Comparison of ENCODE assay signal across 8 cellular contexts in genomic region chr20:50588034-50588736, GRCh38.
DNase-seq lines count a peak whose midpoint lies in the region; ATAC-seq, FAIRE-seq and TF ChIP-seq lines count a peak whose summit lies in the region.

No MANE protein-coding gene starts in this region.

- peaks cover 3% of the 10 kb centered on the region for H3K4me1 Mint-ChIP-seq in activated CD4-positive, alpha-beta memory T cell treated with anti-CD3 and anti-CD28 coated beads, Interleukin-2, amount 10 ng/mL, durations not matched to agents 7 days and 5 days

- H3K27ac ChIP-seq in A549 (0 out of 6 replicates have a peak overlapping the region, but pooled peaks of 1 of the 2 experiments have one; percentile 4), dorsolateral prefrontal cortex (peak overlapping the region in 3 of 59 donors; percentile 17 to 33 (median 19))

- in situ Hi-C loops in GM13976 (cut with MboI; ENCODE audit: low sequenced_read_pairs, unreplicated experiment) = no loop called here

- peaks cover 33% of the 10 kb centered on the region for H3K36me3 Mint-ChIP-seq in activated CD4-positive, alpha-beta memory T cell treated with anti-CD3 and anti-CD28 coated beads, Interleukin-2, amount 10 ng/mL, durations not matched to agents 7 days and 5 days (ENCODE audit: low read depth)

- no peaks in the 10 kb centered on the region for H3K4me1 ChIP-seq in A549

- no peak for TF ChIP-seq POLR2A in A549 (IDR thresholded peaks at IDR 0.05; ENCODE audit: low read length)

- no peak overlapping the region for H3K4me3 Mint-ChIP-seq in activated CD4-positive, alpha-beta memory T cell treated with anti-CD3 and anti-CD28 coated beads, Interleukin-2, amount 10 ng/mL, durations not matched to agents 7 days and 5 days

- TF ChIP-seq CTCF in A549 (IDR thresholded peaks at IDR 0.05) (peak; percentile 88), GM13976 (IDR thresholded peaks at IDR 0.05; ENCODE audit: borderline replicate concordance, control extremely low read depth, extremely low read depth, insufficient read depth, missing control alignments) (peak; percentile 93), dorsolateral prefrontal cortex (IDR thresholded peaks at IDR 0.05 in 54 of 56, conservative IDR thresholded peaks at IDR 0.05 in 2 of 56; ENCODE audit: low read depth in 1 of 56, partially characterized antibody in 56 of 56) (peak; percentile 37 to 84 (median 74))

- peak; percentile 78 to 88; a peak in 5 of 6 replicates for ATAC-seq in A549
- no peak for ATAC-seq in GM19351 (IDR thresholded peaks at IDR 0.05; ENCODE audit: unreplicated experiment)

- TF ChIP-seq EP300 in A549 (IDR thresholded peaks at IDR 0.05) = no peak

- intact Hi-C loops in dorsolateral prefrontal cortex (cut with DNase I) = no loop called here

- CTCF ChIA-PET in A549 (lab: Yijun Ruan, JAX) = interaction anchor here (0.5 to 7.1 kb wide), 48 partner anchors 8 to 517 kb away, joined by 3 to 85 read pairs (median 4); no protein-coding TSS in a partner anchor
- CTCF ChIA-PET in activated CD4-positive, alpha-beta memory T cell treated with anti-CD3 and anti-CD28 coated beads, Interleukin-2, amount 10 ng/mL, durations not matched to agents 7 days and 5 days (lab: Charles Lee) = interaction anchor here (0.6 to 2.1 kb wide), 20 partner anchors 9 to 1523 kb away, joined by 3 to 12 read pairs (median 4); no protein-coding TSS in a partner anchor

- H3K4me3 ChIP-seq in A549 = no peak overlapping the region
- no peak overlapping the region for H3K4me3 ChIP-seq in dorsolateral prefrontal cortex

- H3K27ac Mint-ChIP-seq in activated CD4-positive, alpha-beta memory T cell treated with anti-CD3 and anti-CD28 coated beads, Interleukin-2, amount 10 ng/mL, durations not matched to agents 7 days and 5 days = peak overlapping the region; percentile 45

- no peaks in the 10 kb centered on the region for H3K27me3 Mint-ChIP-seq in activated CD4-positive, alpha-beta memory T cell treated with anti-CD3 and anti-CD28 coated beads, Interleukin-2, amount 10 ng/mL, durations not matched to agents 7 days and 5 days

- POLR2A ChIA-PET in A549 (lab: Yijun Ruan, JAX) = interaction anchor here (1.0 kb wide), 1 partner anchor 9 kb away, joined by 3 read pairs; no protein-coding TSS in a partner anchor
- POLR2A ChIA-PET in activated CD4-positive, alpha-beta memory T cell treated with anti-CD3 and anti-CD28 coated beads, Interleukin-2, amount 10 ng/mL, durations not matched to agents 7 days and 5 days (lab: Charles Lee) = interaction anchor here (1.1 kb wide), 1 partner anchor 76 kb away, joined by 3 read pairs; no protein-coding TSS in a partner anchor

- H3K9me3 ChIP-seq in A549 = no peaks in the 10 kb centered on the region

- no peak overlapping the region for H3K4me2 ChIP-seq in A549

- WGBS in A549 (ENCODE audit: missing lambda C conversion rate) = 42% methylated on average over 12 of the region's 12 CpGs

- no peaks in the 10 kb centered on the region for H3K9me3 Mint-ChIP-seq in activated CD4-positive, alpha-beta memory T cell treated with anti-CD3 and anti-CD28 coated beads, Interleukin-2, amount 10 ng/mL, durations not matched to agents 7 days and 5 days

- TF ChIP-seq RAD21 in A549 (conservative IDR thresholded peaks at IDR 0.05 in 1 of 2, IDR thresholded peaks at IDR 0.05 in 1 of 2) = peak; percentile 57 to 63

- FAIRE-seq in A549 (lab: Jason Lieb, UNC) = no peak

- H3K27me3 ChIP-seq in dorsolateral prefrontal cortex = no peaks in the 10 kb centered on the region

- DNase-seq in A549 (ENCODE audit: low read depth in 1 of 2, low spot score in 1 of 2) (peak; percentile 72 to 90), GM13976 (ENCODE audit: low spot score) (peak; percentile 87), NCI-H510A (lab: John Stamatoyannopoulos, UW) (peak; percentile 35), dorsolateral prefrontal cortex (peak in 9 of 10 donors; percentile 51 to 81 (median 69)), midbrain (lab: John Stamatoyannopoulos, UW) (peak; percentile 18)
- DNase-seq in activated CD4-positive, alpha-beta memory T cell treated with anti-CD3 and anti-CD28 coated beads, Interleukin-2, amount 10 ng/mL, durations not matched to agents 7 days and 5 days = peak; percentile 76
- DNase-seq in stimulated activated CD8-positive, alpha-beta memory T cell treated with anti-CD3 and anti-CD28 coated beads, Interleukin-4, amount 100 ng/mL, for 48 hours = peak; percentile 91

TF ChIP-seq in A549, 52 proteins besides CTCF, POLR2A, EP300 and RAD21:
- TF ChIP-seq MAX (IDR thresholded peaks at IDR 0.05) (peak; percentile 88), ZC3H11A (IDR thresholded peaks at IDR 0.05) (no peak), POLR2AphosphoS2 (conservative IDR thresholded peaks at IDR 0.05; ENCODE audit: low read length) (no peak), FOSB (CRISPR knock-in tag; IDR thresholded peaks at IDR 0.05) (no peak), SMC3 (IDR thresholded peaks at IDR 0.05) (peak; percentile 67), NPAS2 (CRISPR knock-in tag; IDR thresholded peaks at IDR 0.05; ENCODE audit: borderline replicate concordance) (no peak), ZSCAN20 (CRISPR knock-in tag; IDR thresholded peaks at IDR 0.05) (no peak), MAZ (IDR thresholded peaks at IDR 0.05; ENCODE audit: borderline replicate concordance, low read depth, low read length) (peak; percentile 37; the same call in 1 of the 2 replicates), E2F6 (IDR thresholded peaks at IDR 0.05; ENCODE audit: borderline replicate concordance, low read depth) (peak; percentile 58), FOSL2 (IDR thresholded peaks at IDR 0.05) (no peak), FOSL2 (CRISPR knock-in tag; IDR thresholded peaks at IDR 0.05) (no peak)

Comparison
In these comparisons a context has a peak if more than half of its experiments do, and no peak if none do; other contexts are left out.
1. DNase-seq: peak in every context shown above with its lines; median percentile 91 in stimulated activated CD8-positive, alpha-beta memory T cell treated with anti-CD3 and anti-CD28 coated beads, Interleukin-4, amount 100 ng/mL, for 48 hours; 87 in GM13976; 81 in A549; 76 in activated CD4-positive, alpha-beta memory T cell treated with anti-CD3 and anti-CD28 coated beads, Interleukin-2, amount 10 ng/mL, durations not matched to agents 7 days and 5 days; 69 in dorsolateral prefrontal cortex; 35 in NCI-H510A; 18 in midbrain.